Comparison of ENCODE assay signal across 8 cellular contexts in the genomic region with DNA sequence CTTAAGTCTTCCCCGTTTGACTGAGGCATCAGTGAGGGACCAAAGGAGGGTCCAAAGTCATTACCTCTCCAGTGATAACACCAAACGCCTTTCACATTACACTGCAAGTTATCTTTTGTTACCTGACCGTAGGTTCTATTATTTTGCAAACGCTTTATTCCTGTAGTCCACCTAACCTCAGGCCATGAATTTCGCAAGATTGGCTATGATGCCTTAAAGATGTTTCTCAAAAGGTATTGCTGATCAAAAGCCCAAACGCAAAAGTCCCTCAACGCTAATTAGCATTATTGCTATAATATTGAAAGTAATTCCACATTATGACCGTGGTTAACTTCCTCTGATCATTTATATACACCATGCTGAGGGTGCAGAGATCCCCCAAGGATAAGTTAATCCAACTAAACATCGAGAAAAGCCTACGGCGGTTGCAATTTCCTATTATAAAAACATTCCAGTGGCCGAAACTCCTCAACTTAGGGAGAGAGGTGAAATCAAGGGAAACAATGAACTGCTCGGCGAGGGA. TPM values are rescaled to one million over a fixed set of nuclear protein-coding genes. Genes with fewer than 3 reads are reported as not detected.
DNase-seq lines count a peak whose midpoint lies in the region; ATAC-seq and TF ChIP-seq lines count a peak whose summit lies in the region.

No MANE protein-coding gene starts in this region.

- TF ChIP-seq CTCF in endodermal cell (conservative IDR thresholded peaks at IDR 0.05) (no peak), osteocyte (IDR thresholded peaks at IDR 0.05) (no peak)

- H3K9me3 Mint-ChIP-seq in endodermal cell, result peaks cover 8% of the 10 kb centered on the region
- no peaks in the 10 kb centered on the region for H3K9me3 Mint-ChIP-seq in osteocyte (ENCODE audit: unreplicated experiment)

- H3K27ac Mint-ChIP-seq in endodermal cell (peak overlapping the region; percentile 100), osteocyte (ENCODE audit: unreplicated experiment) (peak overlapping the region; percentile 95)

- no peaks in the 10 kb centered on the region for H3K27me3 ChIP-seq in endodermal cell (ENCODE audit: control insufficient read depth, insufficient read depth, low read length, poor library complexity, severe bottlenecking)

- H3K4me1 ChIP-seq in endodermal cell (ENCODE audit: control insufficient read depth, insufficient read depth, low read length), result no peaks in the 10 kb centered on the region

- H3K27ac ChIP-seq in endodermal cell (ENCODE audit: low read depth, low read length), result peak overlapping the region; percentile 94

- WGBS in endodermal cell (ENCODE audit: insufficient coverage in 1 of 2, insufficient read length in 1 of 2), 2 experiments, result 1% methylated on average over 9 to 14 of the region's 14 CpGs

- peak overlapping the region; percentile 97 for H3K4me3 Mint-ChIP-seq in endodermal cell
- H3K4me3 Mint-ChIP-seq in osteocyte (ENCODE audit: unreplicated experiment), result peak overlapping the region; percentile 99

- ATAC-seq in GM19351 (IDR thresholded peaks at IDR 0.05; ENCODE audit: unreplicated experiment), result no peak

- H3K4me1 Mint-ChIP-seq in endodermal cell, result peaks cover 17% of the 10 kb centered on the region
- peaks cover 28% of the 10 kb centered on the region for H3K4me1 Mint-ChIP-seq in osteocyte (ENCODE audit: unreplicated experiment)

- H3K36me3 ChIP-seq in endodermal cell (ENCODE audit: control insufficient read depth, insufficient read depth, low read length), result peaks cover 36% of the 10 kb centered on the region

- DNase-seq in NCI-H2227 treated with DMSO at 0.1 percent for 48 hours (lab: John Stamatoyannopoulos, UW) (peak; percentile 37), NCI-H2227 (lab: John Stamatoyannopoulos, UW; ENCODE audit: unreplicated experiment) (no peak), NCI-H526 treated with DMSO at 0.1 percent for 48 hours (lab: John Stamatoyannopoulos, UW) (peak; percentile 22), endodermal cell (no peak), osteocyte (ENCODE audit: extremely low spot score, unreplicated experiment) (no peak), NCI-H187 treated with DMSO at 0.1 percent for 48 hours (lab: John Stamatoyannopoulos, UW) (no peak)
- no peak for DNase-seq in effector CD8-positive, alpha-beta T cell (lab: John Stamatoyannopoulos, UW)

- peaks cover 4% of the 10 kb centered on the region for H3K9me3 ChIP-seq in endodermal cell (ENCODE audit: control insufficient read depth, low read length)

- peak overlapping the region; percentile 86 for H3K9ac ChIP-seq in endodermal cell (ENCODE audit: extremely low read depth, low read length, poor library complexity, severe bottlenecking)

- H3K4me3 ChIP-seq in endodermal cell (ENCODE audit: low read length), result peak overlapping the region; percentile 100

- no peaks in the 10 kb centered on the region for H3K27me3 Mint-ChIP-seq in endodermal cell (ENCODE audit: insufficient read depth)
- H3K27me3 Mint-ChIP-seq in osteocyte (ENCODE audit: unreplicated experiment), result no peaks in the 10 kb centered on the region

- peaks cover 29% of the 10 kb centered on the region for H3K36me3 Mint-ChIP-seq in endodermal cell (ENCODE audit: low read depth)
- H3K36me3 Mint-ChIP-seq in osteocyte (ENCODE audit: unreplicated experiment), result no peaks in the 10 kb centered on the region

RNA-seq across cellular contexts. Expression of a gene that starts 0.6 kb away (rescaled TPM):
- total RNA-seq in endodermal cell (10 to 100 TPM; 37.3 to 64.6 TPM), osteocyte (6.0 and 8.2 TPM in 2 replicates)
- 24.6 TPM for polyA plus RNA-seq in endodermal cell (2013, experiment 1 of 2)
- 24.6 TPM for polyA plus RNA-seq in endodermal cell (2013, experiment 2 of 2)

RNA-seq across cellular contexts. Expression of a gene that starts 56.2 kb away (rescaled TPM):
- 10 to 100 TPM in 1 of 2 donors, 1 to 10 TPM in 1; 8.9 to 16.0 TPM for total RNA-seq in endodermal cell
- polyA plus RNA-seq in endodermal cell (2013, experiment 1 of 2), result 6.3 TPM
- polyA plus RNA-seq in endodermal cell (2013, experiment 2 of 2), result 5.3 TPM
- 21.9 and 26.5 TPM in 2 replicates for total RNA-seq in osteocyte

Comparison
In these comparisons a context has a peak if more than half of its experiments do, and no peak if none do; other contexts are left out.
1. DNase-seq: peak in NCI-H2227 treated with DMSO at 0.1 percent for 48 hours (single experiment) and NCI-H526 treated with DMSO at 0.1 percent for 48 hours (single experiment); none in NCI-H2227 (single experiment), endodermal cell (single experiment), osteocyte (single experiment), effector CD8-positive, alpha-beta T cell (single experiment) and NCI-H187 treated with DMSO at 0.1 percent for 48 hours (single experiment).